ENCODE assay signal across 10 cellular contexts in genomic region chr17:223723-224471, GRCh38. TPM values are rescaled to one million over a fixed set of nuclear protein-coding genes. Genes with fewer than 3 reads are reported as not detected.
"Had no signal": no experiment of that assay in that cellular context is flagged by ENCODE, and none has a peak within 500 bp of the region (broad histone marks: within the 10 kb centered on the region; RNA-seq: fewer than 3 reads in every experiment).

No MANE protein-coding gene starts in this region.

- H3K27ac ChIP-seq: cardiac muscle cell, gastroesophageal sphincter had no signal

- H3K9me3 Mint-ChIP-seq: nephron; stimulated activated effector memory CD8-positive, alpha-beta T cell treated with anti-CD3 and anti-CD28 coated beads, Interleukin-12 subunit alpha, Interleukin-12 subunit beta, amount 100 ng/mL, for 72 hours; T-helper 2 cell treated with Interferon-gamma antibody and Interleukin-4, amounts not matched to agents 5 μg/mL and 100 μg/mL, for 36 hours had no signal

- H3K4me1 Mint-ChIP-seq: stimulated activated effector memory CD8-positive, alpha-beta T cell treated with anti-CD3 and anti-CD28 coated beads, Interleukin-12 subunit alpha, Interleukin-12 subunit beta, amount 100 ng/mL, for 72 hours had no signal

- H3K4me1 ChIP-seq: gastroesophageal sphincter had no signal

- H3K4me3 ChIP-seq: cardiac muscle cell, gastroesophageal sphincter had no signal

- DNase-seq: activated naive CD4-positive, alpha-beta T cell treated with Interleukin-2 at 50 U/mL for 16 hours; mesendoderm; SW 1271 had no signal

- H3K27ac Mint-ChIP-seq: nephron; stimulated activated effector memory CD8-positive, alpha-beta T cell treated with anti-CD3 and anti-CD28 coated beads, Interleukin-12 subunit alpha, Interleukin-12 subunit beta, amount 100 ng/mL, for 72 hours; T-helper 2 cell treated with Interferon-gamma antibody and Interleukin-4, amounts not matched to agents 5 μg/mL and 100 μg/mL, for 36 hours had no signal

- H3K4me3 Mint-ChIP-seq: nephron; stimulated activated effector memory CD8-positive, alpha-beta T cell treated with anti-CD3 and anti-CD28 coated beads, Interleukin-12 subunit alpha, Interleukin-12 subunit beta, amount 100 ng/mL, for 72 hours; T-helper 2 cell treated with Interferon-gamma antibody and Interleukin-4, amounts not matched to agents 5 μg/mL and 100 μg/mL, for 36 hours had no signal

- H3K9me3 ChIP-seq: gastroesophageal sphincter had no signal

- H3K36me3 ChIP-seq: cardiac muscle cell, gastroesophageal sphincter had no signal

- H3K27me3 ChIP-seq: cardiac muscle cell had no signal

- H3K36me3 Mint-ChIP-seq: stimulated activated effector memory CD8-positive, alpha-beta T cell treated with anti-CD3 and anti-CD28 coated beads, Interleukin-12 subunit alpha, Interleukin-12 subunit beta, amount 100 ng/mL, for 72 hours had no signal

- ATAC-seq: activated CD4-positive, CD25-positive, alpha-beta regulatory T cell treated with anti-CD3 and anti-CD28 coated beads, Interleukin-2, amount 50 U/mL, for 24 hours; gastroesophageal sphincter; stimulated activated effector memory CD8-positive, alpha-beta T cell treated with anti-CD3 and anti-CD28 coated beads, Interleukin-12 subunit alpha, Interleukin-12 subunit beta, amount 100 ng/mL, for 72 hours had no signal

RNA-seq across cellular contexts. Expression of gene DOC2B, which starts 42.4 kb away (rescaled TPM):
- total RNA-seq: osteocyte had no signal
